In genomic region chr5:39619161-39619818, GRCh38 we compare ENCODE assay signal across 1 cellular context.
TF ChIP-seq lines count a peak whose summit lies in the region.

No MANE protein-coding gene starts in this region.

TF ChIP-seq in SK-N-SH, 30 proteins besides CTCF, POLR2A, EP300 and RAD21 (continued from another document):
- TF ChIP-seq PBX3 (IDR thresholded peaks at IDR 0.05) = no peak
- TF ChIP-seq NRF1 (IDR thresholded peaks at IDR 0.05; ENCODE audit: low read depth, low read length) = no peak
- TF ChIP-seq FOXJ3 (CRISPR knock-in tag; IDR thresholded peaks at IDR 0.05) = no peak
- TF ChIP-seq SIN3A (IDR thresholded peaks at IDR 0.05; ENCODE audit: borderline replicate concordance, low read depth, low read length) = no peak
- no peak for TF ChIP-seq POLR2AphosphoS5 (IDR thresholded peaks at IDR 0.05; ENCODE audit: low read depth, low read length)
TF ChIP-seq in SK-N-SH: peak in this region for 0.
